9 cellular contexts compared by ENCODE assay signal in genomic region chr22:45319319-45319675, GRCh38. TPM values are rescaled to one million over a fixed set of nuclear protein-coding genes. Genes with fewer than 3 reads are reported as not detected.
DNase-seq lines count a peak whose midpoint lies in the region; ATAC-seq and TF ChIP-seq lines count a peak whose summit lies in the region.
"Had no signal": no experiment of that assay in that cellular context is flagged by ENCODE, and none has a peak within 500 bp of the region (broad histone marks: within the 10 kb centered on the region; RNA-seq: fewer than 3 reads in every experiment).

No MANE protein-coding gene starts in this region.

- peak overlapping the region; percentile 29 for H3K4me3 ChIP-seq in fibroblast of the aortic adventitia (ENCODE audit: low read depth, low read length)
- no peak overlapping the region for H3K4me3 ChIP-seq in sigmoid colon

- intact Hi-C loops in sigmoid colon (cut with DNase I) = loop anchor here (5.0 kb wide), 1 partner anchor 233 kb away; no protein-coding TSS in a partner anchor

- peak overlapping the region; percentile 81 to 92 (median 90) for H3K27ac ChIP-seq in sigmoid colon

- H3K36me3 ChIP-seq in sigmoid colon = peaks cover 16 to 21% (median 20%) of the 10 kb centered on the region in 4 donors

- ATAC-seq in HG02852 (IDR thresholded peaks at IDR 0.05; ENCODE audit: unreplicated experiment) = no peak

- H3K4me1 ChIP-seq in sigmoid colon = peaks cover 0 to 32% (median 28%) of the 10 kb centered on the region in 4 donors

- TF ChIP-seq CTCF in fibroblast of the aortic adventitia (IDR thresholded peaks at IDR 0.05; ENCODE audit: insufficient read depth, low read length) = no peak
- no peak for TF ChIP-seq CTCF in sigmoid colon (IDR thresholded peaks at IDR 0.05)

- no peak for TF ChIP-seq POLR2A in sigmoid colon (IDR thresholded peaks at IDR 0.05)

- no peak for TF ChIP-seq EP300 in sigmoid colon (IDR thresholded peaks at IDR 0.05)

- WGBS in sigmoid colon, 2 donors = 26 to 60% methylated on average over 5 of the region's 5 CpGs

- no peaks in the 10 kb centered on the region for H3K27me3 ChIP-seq in sigmoid colon

- no peaks in the 10 kb centered on the region for H3K9me3 ChIP-seq in sigmoid colon

- DNase-seq in Daoy (ENCODE audit: low read depth) (peak; percentile 54), T-helper 9 cell (peak; percentile 10), fibroblast of the aortic adventitia (ENCODE audit: low read depth) (peak; percentile 86), sigmoid colon (peak; percentile 85), NCI-H1694 treated with DMSO at 0.1 percent for 48 hours (lab: John Stamatoyannopoulos, UW) (no peak), SW480 (ENCODE audit: low spot score) (no peak), HuH-7 (ENCODE audit: low spot score) (no peak)

RNA-seq across cellular contexts. Expression of gene FAM118A, which starts 9.6 kb away (rescaled TPM):
- total RNA-seq in Daoy (2014; rRNA removed; shearing (Covaris generic)) = 8.8 and 10.1 TPM in 2 replicates
- total RNA-seq in fibroblast of the aortic adventitia (ENCODE audit: low replicate concordance) = 18.4 and 78.0 TPM in 2 replicates
- total RNA-seq in sigmoid colon = 100 to 1,000 TPM in 1 of 4 donors, 10 to 100 TPM in 3; 12.8 to 126 (median 38.8) TPM
- polyA plus RNA-seq in sigmoid colon = 10 to 100 TPM in 2 of 3 donors, 1 to 10 TPM in 1; 7.2 to 43.5 (median 12.5) TPM

RNA-seq across cellular contexts. Expression of gene UPK3A, which starts 34.5 kb away (rescaled TPM):
- not detected in 2 replicates for total RNA-seq in Daoy (2014; rRNA removed; shearing (Covaris generic))
- not detected in 2 replicates for total RNA-seq in fibroblast of the aortic adventitia (ENCODE audit: low replicate concordance)
- total RNA-seq in sigmoid colon = not detected
- under 1 TPM in 1 of 3 donors, not detected in 2; 0.98 TPM for polyA plus RNA-seq in sigmoid colon
- total RNA-seq: HT1080 had no signal

Comparison
In these comparisons a context has a peak if more than half of its experiments do, and no peak if none do; other contexts are left out.
1. DNase-seq: peak in Daoy (single experiment), T-helper 9 cell (single experiment), fibroblast of the aortic adventitia (single experiment) and sigmoid colon (single experiment); none in NCI-H1694 treated with DMSO at 0.1 percent for 48 hours (single experiment), SW480 (single experiment) and HuH-7 (single experiment).